Comparison of ENCODE assay signal across 1 cellular context in the genomic region with DNA sequence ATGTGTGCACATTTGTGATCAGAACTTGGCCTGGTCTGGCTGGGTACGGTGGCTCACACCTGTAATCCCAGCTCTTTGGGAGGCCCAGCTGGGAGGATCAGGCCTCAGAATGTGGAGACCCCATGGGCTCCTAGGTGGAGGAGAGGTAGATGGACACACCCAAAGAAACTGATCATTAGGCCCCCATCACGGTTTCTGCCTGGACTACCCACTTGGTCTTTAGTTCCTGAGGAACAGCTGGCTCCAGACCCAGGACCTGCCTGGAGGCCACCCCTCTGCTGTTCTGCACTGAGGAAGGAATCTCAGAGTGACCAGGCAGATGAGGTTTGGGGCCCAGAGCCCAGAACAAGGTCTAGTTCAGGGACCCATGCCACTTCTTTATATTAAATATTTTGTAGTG.
TF ChIP-seq lines count a peak whose summit lies in the region.

No MANE protein-coding gene starts in this region.

TF ChIP-seq in HepG2, 621 proteins besides CTCF, POLR2A, EP300 and RAD21:
- TF ChIP-seq, protein P1, sequence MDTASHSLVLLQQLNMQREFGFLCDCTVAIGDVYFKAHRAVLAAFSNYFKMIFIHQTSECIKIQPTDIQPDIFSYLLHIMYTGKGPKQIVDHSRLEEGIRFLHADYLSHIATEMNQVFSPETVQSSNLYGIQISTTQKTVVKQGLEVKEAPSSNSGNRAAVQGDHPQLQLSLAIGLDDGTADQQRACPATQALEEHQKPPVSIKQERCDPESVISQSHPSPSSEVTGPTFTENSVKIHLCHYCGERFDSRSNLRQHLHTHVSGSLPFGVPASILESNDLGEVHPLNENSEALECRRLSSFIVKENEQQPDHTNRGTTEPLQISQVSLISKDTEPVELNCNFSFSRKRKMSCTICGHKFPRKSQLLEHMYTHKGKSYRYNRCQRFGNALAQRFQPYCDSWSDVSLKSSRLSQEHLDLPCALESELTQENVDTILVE (CRISPR knock-in tag; IDR thresholded peaks at IDR 0.05), result no peak
- no peak for TF ChIP-seq SP2 (CRISPR knock-in tag; IDR thresholded peaks at IDR 0.05)
- TF ChIP-seq ZNF460 (CRISPR knock-in tag; IDR thresholded peaks at IDR 0.05; ENCODE audit: borderline replicate concordance), result peak; percentile 10; the same call in 1 of the 2 replicates
- TF ChIP-seq, protein P2, sequence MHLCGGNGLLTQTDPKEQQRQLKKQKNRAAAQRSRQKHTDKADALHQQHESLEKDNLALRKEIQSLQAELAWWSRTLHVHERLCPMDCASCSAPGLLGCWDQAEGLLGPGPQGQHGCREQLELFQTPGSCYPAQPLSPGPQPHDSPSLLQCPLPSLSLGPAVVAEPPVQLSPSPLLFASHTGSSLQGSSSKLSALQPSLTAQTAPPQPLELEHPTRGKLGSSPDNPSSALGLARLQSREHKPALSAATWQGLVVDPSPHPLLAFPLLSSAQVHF (CRISPR knock-in tag; IDR thresholded peaks at IDR 0.05), result no peak
- TF ChIP-seq ZNF770 (CRISPR knock-in tag; IDR thresholded peaks at IDR 0.05), result peak; percentile 81
- TF ChIP-seq, protein P3, sequence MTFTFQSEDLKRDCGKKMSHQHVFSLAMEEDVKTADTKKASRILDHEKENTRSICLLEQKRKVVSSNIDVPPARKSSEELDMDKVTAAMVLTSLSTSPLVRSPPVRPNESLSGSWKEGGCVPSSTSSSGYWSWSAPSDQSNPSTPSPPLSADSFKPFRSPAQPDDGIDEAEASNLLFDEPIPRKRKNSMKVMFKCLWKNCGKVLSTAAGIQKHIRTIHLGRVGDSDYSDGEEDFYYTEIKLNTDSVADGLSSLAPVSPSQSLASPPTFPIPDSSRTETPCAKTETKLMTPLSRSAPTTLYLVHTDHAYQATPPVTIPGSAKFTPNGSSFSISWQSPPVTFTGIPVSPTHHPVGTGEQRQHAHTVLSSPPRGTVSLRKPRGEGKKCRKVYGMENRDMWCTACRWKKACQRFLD (CRISPR knock-in tag; IDR thresholded peaks at IDR 0.05; ENCODE audit: borderline replicate concordance), result no peak
- no peak for TF ChIP-seq RERE (CRISPR knock-in tag; IDR thresholded peaks at IDR 0.05; ENCODE audit: low read depth)
